In genomic region chr11:57562596-57562995, GRCh38 we compare ENCODE assay signal across 19 cellular contexts. TPM values are rescaled to one million over a fixed set of nuclear protein-coding genes. Genes with fewer than 3 reads are reported as not detected.
DNase-seq lines count a peak whose midpoint lies in the region; ATAC-seq, FAIRE-seq and TF ChIP-seq lines count a peak whose summit lies in the region.
"Had no signal": no experiment of that assay in that cellular context is flagged by ENCODE, and none has a peak within 500 bp of the region (broad histone marks: within the 10 kb centered on the region; RNA-seq: fewer than 3 reads in every experiment).

No MANE protein-coding gene starts in this region.

- peak overlapping the region; percentile 79 for H3K27ac Mint-ChIP-seq in stimulated activated naive B cell treated with anti-CD40 and anti-IgM and Interleukin-4, amounts not matched to agents 10 μg/mL and 1 μg/mL and 100 μg/mL, for 72 hours

- 53% methylated on average over 4 of the region's 4 CpGs for WGBS in HepG2 (ENCODE audit: low lambda C conversion rate)
- 63% methylated on average over 3 of the region's 4 CpGs for WGBS in right lobe of liver (ENCODE audit: insufficient coverage, low coverage, low lambda C conversion rate, missing lambda C conversion rate)

- ATAC-seq in HepG2 (peak; percentile 26; the same call in 1 of the 3 replicates), right lobe of liver (no peak), HG03520 (IDR thresholded peaks at IDR 0.05; ENCODE audit: unreplicated experiment) (no peak)
- ATAC-seq in stimulated activated naive B cell treated with anti-CD40 and anti-IgM and Interleukin-4, amounts not matched to agents 10 μg/mL and 1 μg/mL and 100 μg/mL, for 72 hours (replicated peaks), result no peak

- H3K27me3 Mint-ChIP-seq in stimulated activated naive B cell treated with anti-CD40 and anti-IgM and Interleukin-4, amounts not matched to agents 10 μg/mL and 1 μg/mL and 100 μg/mL, for 72 hours, result no peaks in the 10 kb centered on the region

- no peak overlapping the region for H3K4me3 ChIP-seq in HepG2 (replicated peaks in 1 of 3; ENCODE audit: insufficient read depth in 1 of 3, low read depth in 2 of 3, low read length in 3 of 3)
- no peak overlapping the region for H3K4me3 ChIP-seq in right lobe of liver
- H3K4me3 ChIP-seq in OCI-LY3 (ENCODE audit: low read length), result no peak overlapping the region
- H3K4me3 ChIP-seq: BLaER1 treated with 17β-estradiol and CSF1 and Interleukin-3, amounts not matched to agents 10 nM and 100 nM; colonic mucosa; pancreas; spleen; testis had no signal

- H3K36me3 ChIP-seq in HepG2 (replicated peaks in 1 of 2; ENCODE audit: control insufficient read depth in 1 of 2, insufficient read depth in 2 of 2, low read length in 2 of 2) (no peaks in the 10 kb centered on the region; a peak in 1 of 5 replicates), right lobe of liver (peaks cover 0 to 24% (median 11%) of the 10 kb centered on the region in 4 donors), OCI-LY3 (replicated peaks; ENCODE audit: low read depth, low read length) (peaks cover 25% of the 10 kb centered on the region)
- H3K36me3 ChIP-seq: colonic mucosa, pancreas had no signal

- H4K20me1 ChIP-seq in HepG2 (ENCODE audit: insufficient read depth, low read length) (no peaks in the 10 kb centered on the region), OCI-LY3 (ENCODE audit: insufficient read depth, low read length) (peaks cover 5% of the 10 kb centered on the region)

- no peak overlapping the region for H3K9ac ChIP-seq in HepG2 (ENCODE audit: insufficient read depth, low read depth, low read length)
- no peak overlapping the region for H3K9ac ChIP-seq in OCI-LY3 (ENCODE audit: low read length)
- H3K9ac ChIP-seq: BLaER1 treated with 17β-estradiol and CSF1 and Interleukin-3, amounts not matched to agents 10 nM and 100 nM had no signal

- H3K79me2 ChIP-seq in HepG2 (ENCODE audit: insufficient read depth, low read length), result no peaks in the 10 kb centered on the region
- H3K79me2 ChIP-seq in OCI-LY3 (ENCODE audit: low read length), result peaks cover 66% of the 10 kb centered on the region

- H3K27me3 ChIP-seq in HepG2 (ENCODE audit: control insufficient read depth in 1 of 2, insufficient read depth in 2 of 2, low read length in 2 of 2), result no peaks in the 10 kb centered on the region; a peak in 1 of 5 replicates
- H3K27me3 ChIP-seq in right lobe of liver, result no peaks in the 10 kb centered on the region
- no peaks in the 10 kb centered on the region for H3K27me3 ChIP-seq in OCI-LY3 (ENCODE audit: low read depth, low read length)
- H3K27me3 ChIP-seq: BLaER1 treated with 17β-estradiol and CSF1 and Interleukin-3, amounts not matched to agents 10 nM and 100 nM; colonic mucosa; pancreas; spleen; testis had no signal

- in situ Hi-C loops in HepG2 (cut with HindIII; ENCODE audit: extremely low pct_ligation_motif_present, low pct_unique_long_range_greater_than_20kb), result loop anchor here (10.0 kb wide), 2 partner anchors 218 to 952 kb away; no protein-coding TSS in a partner anchor

- H3K27ac ChIP-seq in HepG2 (ENCODE audit: extremely low read length, insufficient read depth, low read length) (no peak overlapping the region), right lobe of liver (no peak overlapping the region), OCI-LY3 (ENCODE audit: low read length) (no peak overlapping the region), substantia nigra (ENCODE audit: low read depth, low read length, poor library complexity, severe bottlenecking) (no peak overlapping the region)
- H3K27ac ChIP-seq: BLaER1 treated with 17β-estradiol and CSF1 and Interleukin-3, amounts not matched to agents 10 nM and 100 nM; colonic mucosa; pancreas had no signal

- H3K9me3 ChIP-seq in HepG2 (ENCODE audit: low read length), result no peaks in the 10 kb centered on the region
- H3K9me3 ChIP-seq in right lobe of liver, result no peaks in the 10 kb centered on the region
- H3K9me3 ChIP-seq in OCI-LY3 (ENCODE audit: insufficient read depth, low read length), result peaks cover 2% of the 10 kb centered on the region; the same call in 1 of the 2 replicates
- H3K9me3 ChIP-seq: BLaER1 treated with 17β-estradiol and CSF1 and Interleukin-3, amounts not matched to agents 10 nM and 100 nM; colonic mucosa; pancreas; spleen; testis had no signal

- DNase-seq in HepG2 (ENCODE audit: low spot score), result no peak
- no peak for DNase-seq in right lobe of liver
- peak; percentile 39 for DNase-seq in cerebellar cortex (ENCODE audit: low spot score)
- no peak for DNase-seq in stimulated activated naive B cell treated with anti-CD40 and anti-IgM and Interleukin-4, amounts not matched to agents 10 μg/mL and 1 μg/mL and 100 μg/mL, for 72 hours
- no peak for DNase-seq in COLO668 (lab: John Stamatoyannopoulos, UW; ENCODE audit: unreplicated experiment)
- DNase-seq in substantia nigra (lab: John Stamatoyannopoulos, UW), result no peak
- DNase-seq: activated CD4-positive, alpha-beta T cell treated with anti-CD3 and anti-CD28 coated beads, Interleukin-2, amount 50 U/mL, for 48 hours; colonic mucosa; mesenchymal stem cell; NCI-H2227 treated with DMSO at 0.1 percent for 48 hours; pancreas; testis had no signal

- H3K9me3 Mint-ChIP-seq in stimulated activated naive B cell treated with anti-CD40 and anti-IgM and Interleukin-4, amounts not matched to agents 10 μg/mL and 1 μg/mL and 100 μg/mL, for 72 hours, result no peaks in the 10 kb centered on the region

- H3K4me3 Mint-ChIP-seq in stimulated activated naive B cell treated with anti-CD40 and anti-IgM and Interleukin-4, amounts not matched to agents 10 μg/mL and 1 μg/mL and 100 μg/mL, for 72 hours, result no peak overlapping the region

- H2AFZ ChIP-seq in HepG2 (ENCODE audit: low read length) (no peak overlapping the region), OCI-LY3 (ENCODE audit: low read depth, low read length) (no peak overlapping the region)

- H3K4me2 ChIP-seq in HepG2 (ENCODE audit: low read depth, low read length) (no peak overlapping the region), OCI-LY3 (ENCODE audit: low read length) (no peak overlapping the region)
- H3K4me2 ChIP-seq: BLaER1 treated with 17β-estradiol and CSF1 and Interleukin-3, amounts not matched to agents 10 nM and 100 nM had no signal

- POLR2A ChIA-PET in HepG2 (lab: Yijun Ruan, JAX), result no interaction called here

- peaks cover 17 to 31% of the 10 kb centered on the region in 2 donors for H3K36me3 Mint-ChIP-seq in stimulated activated naive B cell treated with anti-CD40 and anti-IgM and Interleukin-4, amounts not matched to agents 10 μg/mL and 1 μg/mL and 100 μg/mL, for 72 hours

- no peak; the same call in 1 of the 2 replicates for TF ChIP-seq RAD21 in HepG2 (CRISPR knock-in tag; IDR thresholded peaks at IDR 0.05)

- H3K4me1 ChIP-seq in HepG2 (ENCODE audit: insufficient read depth, low read length), result peaks cover 9% of the 10 kb centered on the region; the same call in 1 of the 2 replicates
- H3K4me1 ChIP-seq in right lobe of liver, result peaks cover 0 to 14% (median 3%) of the 10 kb centered on the region in 4 donors
- peaks cover 14% of the 10 kb centered on the region for H3K4me1 ChIP-seq in OCI-LY3 (ENCODE audit: low read length)
- H3K4me1 ChIP-seq: colonic mucosa had no signal

- TF ChIP-seq CTCF in HepG2 (CRISPR knock-in tag; IDR thresholded peaks at IDR 0.05) (peak; percentile 53), right lobe of liver (IDR thresholded peaks at IDR 0.05) (no peak), OCI-LY3 (IDR thresholded peaks at IDR 0.05; ENCODE audit: low read depth, low read length) (peak; percentile 30; the same call in 1 of the 2 replicates)

- peaks cover 25 to 74% of the 10 kb centered on the region in 2 donors for H3K4me1 Mint-ChIP-seq in stimulated activated naive B cell treated with anti-CD40 and anti-IgM and Interleukin-4, amounts not matched to agents 10 μg/mL and 1 μg/mL and 100 μg/mL, for 72 hours

- TF ChIP-seq POLR2A in HepG2 (IDR thresholded peaks at IDR 0.05; ENCODE audit: insufficient read depth in 1 of 2, low read depth in 2 of 2, low read length in 2 of 2) (no peak), right lobe of liver (IDR thresholded peaks at IDR 0.05) (no peak)

- FAIRE-seq in HepG2 (lab: Jason Lieb, UNC), result peak; percentile 8
- FAIRE-seq: H54, pancreas, RCC 7860 had no signal

- BruUV-seq in HepG2 (replicated peaks; lab: Mats Ljungman, UMichigan), result no TSS peak

- CTCF ChIA-PET in HepG2 (lab: Yijun Ruan, JAX; ENCODE audit: low intra/inter-chr PET ratio, low total read pairs), result interaction anchor here (1.6 kb wide), 1 partner anchor 71 kb away, joined by 3 read pairs; no protein-coding TSS in a partner anchor

- TF ChIP-seq EP300 in HepG2 (IDR thresholded peaks at IDR 0.05; ENCODE audit: low read depth in 2 of 2, low read length in 2 of 2) (no peak), HepG2 (CRISPR knock-in tag; IDR thresholded peaks at IDR 0.05; ENCODE audit: borderline replicate concordance) (no peak)

- intact Hi-C loops in HepG2 (cut with micrococcal nuclease; ENCODE audit: unreplicated experiment) (loop anchor here (1.0 kb wide), 1 partner anchor 31 kb away; no protein-coding TSS in a partner anchor), right lobe of liver (cut with DNase I) (no loop called here)

RNA-seq across cellular contexts. Expression of gene UBE2L6, which starts 4.9 kb away (rescaled TPM):
- total RNA-seq in HepG2 (2016; rRNA removed; fragmentation: Illumina TruSeq; extraction: Trizol) (30.3 and 37.6 TPM in 2 replicates), right lobe of liver (100 to 1,000 TPM in 1 of 6 experiments, 10 to 100 TPM in 5; 36.6 to 124 (median 58.6) TPM)
- total RNA-seq in HepG2 (2016; cell fraction: cytosol; rRNA removed; fragmentation: Illumina TruSeq; extraction: Trizol; ENCODE audit: low read depth), result 17.4 and 20.5 TPM in 2 replicates
- 27.8 and 37.8 TPM in 2 replicates for total RNA-seq in HepG2 (2016; cell fraction: insoluble cytoplasmic fraction; rRNA removed; fragmentation: Illumina TruSeq; extraction: Trizol)
- total RNA-seq in HepG2 (2016; cell fraction: membrane; rRNA removed; fragmentation: Illumina TruSeq; extraction: Trizol), result 26.3 and 29.3 TPM in 2 replicates
- total RNA-seq in HepG2 (2016; cell fraction: nucleus; rRNA removed; fragmentation: Illumina TruSeq; extraction: Trizol), result 9.1 and 12.2 TPM in 2 replicates
- 30.4 and 38.3 TPM in 2 replicates for polyA plus RNA-seq in HepG2 (2011; rRNA removed)
- polyA plus RNA-seq in HepG2 (2011; cell fraction: cytosol; rRNA removed), result 42.3 and 44.9 TPM in 2 replicates
- polyA plus RNA-seq in HepG2 (2011; cell fraction: nucleus; rRNA removed), result 12.0 and 15.7 TPM in 2 replicates
- 27.5 and 35.0 TPM in 2 replicates for polyA plus RNA-seq in HepG2 (2012)
- polyA plus RNA-seq in HepG2 (2016; cell fraction: cytosol; fragmentation: Illumina TruSeq; extraction: Trizol; ENCODE audit: low read depth), result 27.4 and 32.1 TPM in 2 replicates
- polyA plus RNA-seq in HepG2 (2016; cell fraction: insoluble cytoplasmic fraction; fragmentation: Illumina TruSeq; extraction: Trizol; ENCODE audit: low read depth), result 54.7 and 56.6 TPM in 2 replicates
- polyA plus RNA-seq in HepG2 (2016; cell fraction: membrane; fragmentation: Illumina TruSeq; extraction: Trizol; ENCODE audit: low read depth), result 33.1 and 34.4 TPM in 2 replicates
- polyA plus RNA-seq in HepG2 (2016; cell fraction: nucleus; fragmentation: Illumina TruSeq; extraction: Trizol; ENCODE audit: insufficient read depth, low read depth), result 19.0 and 19.8 TPM in 2 replicates
- 2.5 and 57.1 TPM in 2 replicates for polyA minus RNA-seq in HepG2 (2011; rRNA and poly(A)+ RNA removed; ENCODE audit: low replicate concordance)
- 10.2 and 16.3 TPM in 2 replicates for polyA minus RNA-seq in HepG2 (2011; cell fraction: cytosol; rRNA and poly(A)+ RNA removed)
- 3.5 and 6.6 TPM in 2 replicates for polyA minus RNA-seq in HepG2 (2011; cell fraction: nucleus; rRNA and poly(A)+ RNA removed)

RNA-seq across cellular contexts. Expression of gene SMTNL1, which starts 25.2 kb away (rescaled TPM):
- total RNA-seq in HepG2 (2016; rRNA removed; fragmentation: Illumina TruSeq; extraction: Trizol) (not detected in 2 replicates), right lobe of liver (not detected)
- not detected in 2 replicates for total RNA-seq in HepG2 (2016; cell fraction: cytosol; rRNA removed; fragmentation: Illumina TruSeq; extraction: Trizol; ENCODE audit: low read depth)
- total RNA-seq in HepG2 (2016; cell fraction: insoluble cytoplasmic fraction; rRNA removed; fragmentation: Illumina TruSeq; extraction: Trizol), result not detected in 2 replicates
- not detected in 2 replicates for total RNA-seq in HepG2 (2016; cell fraction: membrane; rRNA removed; fragmentation: Illumina TruSeq; extraction: Trizol)
- total RNA-seq in HepG2 (2016; cell fraction: nucleus; rRNA removed; fragmentation: Illumina TruSeq; extraction: Trizol), result not detected in 2 replicates
- 0.04 TPM in 1 of 2 replicates, not detected in the other for polyA plus RNA-seq in HepG2 (2011; rRNA removed)
- not detected in 2 replicates for polyA plus RNA-seq in HepG2 (2011; cell fraction: cytosol; rRNA removed)
- not detected in 2 replicates for polyA plus RNA-seq in HepG2 (2011; cell fraction: nucleus; rRNA removed)
- not detected in 2 replicates for polyA plus RNA-seq in HepG2 (2012)
- polyA plus RNA-seq in HepG2 (2016; cell fraction: cytosol; fragmentation: Illumina TruSeq; extraction: Trizol; ENCODE audit: low read depth), result not detected in 2 replicates
- not detected in 2 replicates for polyA plus RNA-seq in HepG2 (2016; cell fraction: insoluble cytoplasmic fraction; fragmentation: Illumina TruSeq; extraction: Trizol; ENCODE audit: low read depth)
- polyA plus RNA-seq in HepG2 (2016; cell fraction: membrane; fragmentation: Illumina TruSeq; extraction: Trizol; ENCODE audit: low read depth), result not detected in 2 replicates
- not detected in 2 replicates for polyA plus RNA-seq in HepG2 (2016; cell fraction: nucleus; fragmentation: Illumina TruSeq; extraction: Trizol; ENCODE audit: insufficient read depth, low read depth)
- polyA minus RNA-seq in HepG2 (2011; rRNA and poly(A)+ RNA removed; ENCODE audit: low replicate concordance), result not detected in 2 replicates
- polyA minus RNA-seq in HepG2 (2011; cell fraction: cytosol; rRNA and poly(A)+ RNA removed), result not detected in 2 replicates
- polyA minus RNA-seq in HepG2 (2011; cell fraction: nucleus; rRNA and poly(A)+ RNA removed), result not detected in 2 replicates
- total RNA-seq: colonic mucosa, fibroblast of lung, pancreas, spleen had no signal
- polyA plus RNA-seq: fibroblast of lung, pancreas, spleen had no signal

RNA-seq across cellular contexts. Expression of gene TIMM10, which starts 32.0 kb away (rescaled TPM):
- 82.2 and 103 TPM in 2 replicates for total RNA-seq in HepG2 (2016; rRNA removed; fragmentation: Illumina TruSeq; extraction: Trizol)
- 40.9 and 52.7 TPM in 2 replicates for total RNA-seq in HepG2 (2016; cell fraction: cytosol; rRNA removed; fragmentation: Illumina TruSeq; extraction: Trizol; ENCODE audit: low read depth)
- 87.8 and 108 TPM in 2 replicates for total RNA-seq in HepG2 (2016; cell fraction: insoluble cytoplasmic fraction; rRNA removed; fragmentation: Illumina TruSeq; extraction: Trizol)
- 48.0 and 65.2 TPM in 2 replicates for total RNA-seq in HepG2 (2016; cell fraction: membrane; rRNA removed; fragmentation: Illumina TruSeq; extraction: Trizol)
- 27.4 and 31.3 TPM in 2 replicates for total RNA-seq in HepG2 (2016; cell fraction: nucleus; rRNA removed; fragmentation: Illumina TruSeq; extraction: Trizol)
- polyA plus RNA-seq in HepG2 (2011; rRNA removed), result 56.3 and 67.8 TPM in 2 replicates
- 81.8 and 94.3 TPM in 2 replicates for polyA plus RNA-seq in HepG2 (2011; cell fraction: cytosol; rRNA removed)
- polyA plus RNA-seq in HepG2 (2011; cell fraction: nucleus; rRNA removed), result 18.2 and 20.2 TPM in 2 replicates
- 46.7 and 55.3 TPM in 2 replicates for polyA plus RNA-seq in HepG2 (2012)
- 53.7 and 66.6 TPM in 2 replicates for polyA plus RNA-seq in HepG2 (2016; cell fraction: cytosol; fragmentation: Illumina TruSeq; extraction: Trizol; ENCODE audit: low read depth)
- 106 and 130 TPM in 2 replicates for polyA plus RNA-seq in HepG2 (2016; cell fraction: insoluble cytoplasmic fraction; fragmentation: Illumina TruSeq; extraction: Trizol; ENCODE audit: low read depth)
- polyA plus RNA-seq in HepG2 (2016; cell fraction: membrane; fragmentation: Illumina TruSeq; extraction: Trizol; ENCODE audit: low read depth), result 52.5 and 68.9 TPM in 2 replicates
- 53.7 and 58.9 TPM in 2 replicates for polyA plus RNA-seq in HepG2 (2016; cell fraction: nucleus; fragmentation: Illumina TruSeq; extraction: Trizol; ENCODE audit: insufficient read depth, low read depth)
- polyA minus RNA-seq in HepG2 (2011; rRNA and poly(A)+ RNA removed; ENCODE audit: low replicate concordance), result 28.3 and 58.4 TPM in 2 replicates
- polyA minus RNA-seq in HepG2 (2011; cell fraction: cytosol; rRNA and poly(A)+ RNA removed), result 7.7 and 8.8 TPM in 2 replicates
- polyA minus RNA-seq in HepG2 (2011; cell fraction: nucleus; rRNA and poly(A)+ RNA removed), result 11.8 and 13.6 TPM in 2 replicates
- total RNA-seq in right lobe of liver, result 10 to 100 TPM; 19.6 to 48.5 (median 39.0) TPM

RNA-seq across cellular contexts. Expression of gene SERPING1, which starts 34.9 kb away (rescaled TPM):
- total RNA-seq in HepG2 (2016; rRNA removed; fragmentation: Illumina TruSeq; extraction: Trizol), result 1.6 and 2.0 TPM in 2 replicates
- 0.71 TPM in 2 replicates for total RNA-seq in HepG2 (2016; cell fraction: cytosol; rRNA removed; fragmentation: Illumina TruSeq; extraction: Trizol; ENCODE audit: low read depth)
- total RNA-seq in HepG2 (2016; cell fraction: insoluble cytoplasmic fraction; rRNA removed; fragmentation: Illumina TruSeq; extraction: Trizol), result 1.5 and 1.9 TPM in 2 replicates
- 0.87 and 1.2 TPM in 2 replicates for total RNA-seq in HepG2 (2016; cell fraction: membrane; rRNA removed; fragmentation: Illumina TruSeq; extraction: Trizol)
- 3.8 and 5.3 TPM in 2 replicates for total RNA-seq in HepG2 (2016; cell fraction: nucleus; rRNA removed; fragmentation: Illumina TruSeq; extraction: Trizol)
- 10.4 and 23.3 TPM in 2 replicates for polyA plus RNA-seq in HepG2 (2011; rRNA removed)
- 10.6 and 20.0 TPM in 2 replicates for polyA plus RNA-seq in HepG2 (2011; cell fraction: cytosol; rRNA removed)
- 13.7 and 21.4 TPM in 2 replicates for polyA plus RNA-seq in HepG2 (2011; cell fraction: nucleus; rRNA removed)
- polyA plus RNA-seq in HepG2 (2012), result 10.2 and 20.7 TPM in 2 replicates
- polyA plus RNA-seq in HepG2 (2016; cell fraction: cytosol; fragmentation: Illumina TruSeq; extraction: Trizol; ENCODE audit: low read depth), result 2.0 and 2.4 TPM in 2 replicates
- polyA plus RNA-seq in HepG2 (2016; cell fraction: insoluble cytoplasmic fraction; fragmentation: Illumina TruSeq; extraction: Trizol; ENCODE audit: low read depth), result 5.1 and 5.2 TPM in 2 replicates
- 2.1 and 3.4 TPM in 2 replicates for polyA plus RNA-seq in HepG2 (2016; cell fraction: membrane; fragmentation: Illumina TruSeq; extraction: Trizol; ENCODE audit: low read depth)
- 15.9 and 17.7 TPM in 2 replicates for polyA plus RNA-seq in HepG2 (2016; cell fraction: nucleus; fragmentation: Illumina TruSeq; extraction: Trizol; ENCODE audit: insufficient read depth, low read depth)
- 8.2 TPM in 1 of 2 replicates, not detected in the other for polyA minus RNA-seq in HepG2 (2011; rRNA and poly(A)+ RNA removed; ENCODE audit: low replicate concordance)
- polyA minus RNA-seq in HepG2 (2011; cell fraction: cytosol; rRNA and poly(A)+ RNA removed), result 4.2 and 11.2 TPM in 2 replicates
- polyA minus RNA-seq in HepG2 (2011; cell fraction: nucleus; rRNA and poly(A)+ RNA removed), result 2.2 and 7.8 TPM in 2 replicates
- 1,000 to 10,000 TPM; 1,903 to 2,571 (median 2,194) TPM for total RNA-seq in right lobe of liver

RNA-seq across cellular contexts. Expression of gene SLC43A1, which starts 47.1 kb away (rescaled TPM):
- total RNA-seq in HepG2 (2016; rRNA removed; fragmentation: Illumina TruSeq; extraction: Trizol), result 40.0 and 72.3 TPM in 2 replicates
- 44.5 and 47.1 TPM in 2 replicates for total RNA-seq in HepG2 (2016; cell fraction: cytosol; rRNA removed; fragmentation: Illumina TruSeq; extraction: Trizol; ENCODE audit: low read depth)
- total RNA-seq in HepG2 (2016; cell fraction: insoluble cytoplasmic fraction; rRNA removed; fragmentation: Illumina TruSeq; extraction: Trizol), result 32.3 and 72.1 TPM in 2 replicates
- total RNA-seq in HepG2 (2016; cell fraction: membrane; rRNA removed; fragmentation: Illumina TruSeq; extraction: Trizol), result 63.3 and 69.6 TPM in 2 replicates
- 64.1 and 81.7 TPM in 2 replicates for total RNA-seq in HepG2 (2016; cell fraction: nucleus; rRNA removed; fragmentation: Illumina TruSeq; extraction: Trizol)
- 87.6 and 124 TPM in 2 replicates for polyA plus RNA-seq in HepG2 (2011; rRNA removed)
- 96.8 and 105 TPM in 2 replicates for polyA plus RNA-seq in HepG2 (2011; cell fraction: cytosol; rRNA removed)
- polyA plus RNA-seq in HepG2 (2011; cell fraction: nucleus; rRNA removed), result 190 and 210 TPM in 2 replicates
- polyA plus RNA-seq in HepG2 (2012), result 61.9 and 91.6 TPM in 2 replicates
- polyA plus RNA-seq in HepG2 (2016; cell fraction: cytosol; fragmentation: Illumina TruSeq; extraction: Trizol; ENCODE audit: low read depth), result 41.6 and 44.0 TPM in 2 replicates
- 33.2 and 41.2 TPM in 2 replicates for polyA plus RNA-seq in HepG2 (2016; cell fraction: insoluble cytoplasmic fraction; fragmentation: Illumina TruSeq; extraction: Trizol; ENCODE audit: low read depth)
- 58.0 and 63.5 TPM in 2 replicates for polyA plus RNA-seq in HepG2 (2016; cell fraction: membrane; fragmentation: Illumina TruSeq; extraction: Trizol; ENCODE audit: low read depth)
- polyA plus RNA-seq in HepG2 (2016; cell fraction: nucleus; fragmentation: Illumina TruSeq; extraction: Trizol; ENCODE audit: insufficient read depth, low read depth), result 111 TPM in 2 replicates
- 1.5 and 247 TPM in 2 replicates for polyA minus RNA-seq in HepG2 (2011; rRNA and poly(A)+ RNA removed; ENCODE audit: low replicate concordance)
- polyA minus RNA-seq in HepG2 (2011; cell fraction: cytosol; rRNA and poly(A)+ RNA removed), result 58.2 and 68.6 TPM in 2 replicates
- 75.4 and 86.5 TPM in 2 replicates for polyA minus RNA-seq in HepG2 (2011; cell fraction: nucleus; rRNA and poly(A)+ RNA removed)
- total RNA-seq in right lobe of liver, result 100 to 1,000 TPM in 3 of 6 experiments, 10 to 100 TPM in 3; 38.9 to 173 (median 106) TPM

Comparison
In these comparisons a context has a peak if more than half of its experiments do, and no peak if none do; other contexts are left out.
1. CTCF ChIP-seq: peak in HepG2 (single experiment) and OCI-LY3 (single experiment); none in right lobe of liver (0 of 4).